In genomic region chr10:75402486-75403143, GRCh38 we compare ENCODE assay signal across 8 cellular contexts. TPM values are rescaled to one million over a fixed set of nuclear protein-coding genes. Genes with fewer than 3 reads are reported as not detected.
DNase-seq lines count a peak whose midpoint lies in the region; ATAC-seq and TF ChIP-seq lines count a peak whose summit lies in the region.

No MANE protein-coding gene starts in this region.

- no peaks in the 10 kb centered on the region for H3K27me3 ChIP-seq in testis

- H3K27ac Mint-ChIP-seq in activated CD4-positive, alpha-beta T cell treated with anti-CD3 and anti-CD28 coated beads, Interleukin-2, amount 10 ng/mL, durations not matched to agents 24 days and 14 days: peak overlapping the region; percentile 83

- H3K9me3 Mint-ChIP-seq in activated CD4-positive, alpha-beta T cell treated with anti-CD3 and anti-CD28 coated beads, Interleukin-2, amount 10 ng/mL, durations not matched to agents 24 days and 14 days: no peaks in the 10 kb centered on the region

- no peaks in the 10 kb centered on the region for H3K4me1 ChIP-seq in testis

- H3K9me3 ChIP-seq in testis: no peaks in the 10 kb centered on the region

- 0% methylated on average over 30 to 41 of the region's 42 CpGs for WGBS in lower leg skin, 2 donors
- WGBS in testis, 2 donors: 0 to 1% methylated on average over 19 to 37 of the region's 42 CpGs

- intact Hi-C loops in activated CD4-positive, alpha-beta T cell treated with anti-CD3 and anti-CD28 coated beads, Interleukin-2, amount 10 ng/mL, durations not matched to agents 24 days and 14 days (cut with micrococcal nuclease): no loop called here
- intact Hi-C loops in lower leg skin (cut with DNase I; ENCODE audit: low total_unique reads): no loop called here
- intact Hi-C loops in testis (cut with DNase I; ENCODE audit: low total_unique reads): loop anchor here (5.0 to 10.0 kb wide), 3 partner anchors 255 to 632 kb away; no protein-coding TSS in a partner anchor

- peaks cover 29% of the 10 kb centered on the region for H3K4me1 Mint-ChIP-seq in activated CD4-positive, alpha-beta T cell treated with anti-CD3 and anti-CD28 coated beads, Interleukin-2, amount 10 ng/mL, durations not matched to agents 24 days and 14 days

- no peak for DNase-seq in activated CD4-positive, alpha-beta T cell treated with anti-CD3 and anti-CD28 coated beads, Interleukin-2, amount 10 ng/mL, durations not matched to agents 24 days and 14 days
- DNase-seq in activated CD4-positive, alpha-beta T cell treated with anti-CD3 and anti-CD28 coated beads for 48 hours: no peak
- DNase-seq in NCI-H526 (lab: John Stamatoyannopoulos, UW) (peak; percentile 86 to 94), caudate nucleus (lab: John Stamatoyannopoulos, UW) (peak in 19 of 61 donors; percentile 32 to 81 (median 71)), lower leg skin (ENCODE audit: low spot score in 2 of 2) (peak in 1 of 2 donors; percentile 89), testis (peak; percentile 44)

- H3K4me3 Mint-ChIP-seq in activated CD4-positive, alpha-beta T cell treated with anti-CD3 and anti-CD28 coated beads, Interleukin-2, amount 10 ng/mL, durations not matched to agents 24 days and 14 days: peak overlapping the region; percentile 80

- peaks cover 70% of the 10 kb centered on the region for H3K27me3 Mint-ChIP-seq in activated CD4-positive, alpha-beta T cell treated with anti-CD3 and anti-CD28 coated beads, Interleukin-2, amount 10 ng/mL, durations not matched to agents 24 days and 14 days

- peaks cover 5% of the 10 kb centered on the region for H3K36me3 Mint-ChIP-seq in activated CD4-positive, alpha-beta T cell treated with anti-CD3 and anti-CD28 coated beads, Interleukin-2, amount 10 ng/mL, durations not matched to agents 24 days and 14 days (ENCODE audit: low read depth)

- TF ChIP-seq CTCF in lower leg skin (IDR thresholded peaks at IDR 0.05) (no peak), testis (IDR thresholded peaks at IDR 0.05) (no peak)

- H3K4me3 ChIP-seq in lower leg skin (ENCODE audit: low read depth, poor library complexity, severe bottlenecking): peak overlapping the region; percentile 50
- peak overlapping the region; percentile 78 to 83 for H3K4me3 ChIP-seq in testis

- TF ChIP-seq POLR2A in lower leg skin (IDR thresholded peaks at IDR 0.05) (no peak), testis (IDR thresholded peaks at IDR 0.05) (no peak)

- H3K36me3 ChIP-seq in testis (ENCODE audit: low read depth, missing control alignments): no peaks in the 10 kb centered on the region

- H3K27ac ChIP-seq in caudate nucleus (ENCODE audit: low read depth, low read length): peak overlapping the region; percentile 96
- H3K27ac ChIP-seq in testis: peak overlapping the region; percentile 85 to 96

- no peak for ATAC-seq in HG03342 (IDR thresholded peaks at IDR 0.05; ENCODE audit: unreplicated experiment)
- no peak for ATAC-seq in GM19351 (IDR thresholded peaks at IDR 0.05; ENCODE audit: unreplicated experiment)

RNA-seq across cellular contexts. Expression of gene ZNF503, which starts 1.1 kb away (rescaled TPM):
- 0.07 and 0.09 TPM in 2 replicates for total RNA-seq in activated CD4-positive, alpha-beta T cell treated with anti-CD3 and anti-CD28 coated beads, Interleukin-2, amount 10 ng/mL, durations not matched to agents 24 days and 14 days
- total RNA-seq in lower leg skin: 1 to 10 TPM; 4.8 to 8.6 (median 7.4) TPM
- 1 to 10 TPM; 8.0 to 9.8 TPM for total RNA-seq in testis
- 7.0 TPM for polyA plus RNA-seq in testis (ENCODE audit: insufficient read depth, low read depth, low replicate concordance)

RNA-seq across cellular contexts. Expression of gene LRMDA, which starts 28.8 kb away (rescaled TPM):
- total RNA-seq in activated CD4-positive, alpha-beta T cell treated with anti-CD3 and anti-CD28 coated beads, Interleukin-2, amount 10 ng/mL, durations not matched to agents 24 days and 14 days: not detected in 2 replicates
- 1 to 10 TPM in 3 of 4 donors, under 1 TPM in 1; 0.76 to 6.4 (median 1.3) TPM for total RNA-seq in lower leg skin
- 10 to 100 TPM in 1 of 2 donors, 1 to 10 TPM in 1; 7.6 to 10.6 TPM for total RNA-seq in testis
- 13.8 TPM for polyA plus RNA-seq in testis (ENCODE audit: insufficient read depth, low read depth, low replicate concordance)

Comparison
In these comparisons a context has a peak if more than half of its experiments do, and no peak if none do; other contexts are left out.
1. DNase-seq: peak in NCI-H526 (2 of 2) and testis (single experiment); none in activated CD4-positive, alpha-beta T cell treated with anti-CD3 and anti-CD28 coated beads, Interleukin-2, amount 10 ng/mL, durations not matched to agents 24 days and 14 days (single experiment) and activated CD4-positive, alpha-beta T cell treated with anti-CD3 and anti-CD28 coated beads for 48 hours (single experiment).